ENCODE assay signal across 8 cellular contexts in genomic region chrX:53441531-53442321, GRCh38. TPM values are rescaled to one million over a fixed set of nuclear protein-coding genes. Genes with fewer than 3 reads are reported as not detected.
DNase-seq lines count a peak whose midpoint lies in the region; TF ChIP-seq lines count a peak whose summit lies in the region.

No MANE protein-coding gene starts in this region.

- POLR2A ChIA-PET in HEK293T (lab: Yijun Ruan, JAX), result interaction anchor here (1.0 to 2.2 kb wide), 6 partner anchors 8 to 124 kb away, joined by 3 to 10 read pairs (median 4); partner anchors contain the start of genes RIBC1 and SMC1A

- H3K4me3 ChIP-seq in right atrium auricular region, result peak overlapping the region; percentile 33 to 44
- peak overlapping the region; percentile 2 to 26 for H3K4me3 ChIP-seq in uterus

- H3K9me3 ChIP-seq in right atrium auricular region, result no peaks in the 10 kb centered on the region
- H3K9me3 ChIP-seq in uterus, result no peaks in the 10 kb centered on the region

- CTCF ChIA-PET in HEK293T (lab: Yijun Ruan, JAX), result no interaction called here

- H3K27ac ChIP-seq in right atrium auricular region, result peak overlapping the region; percentile 28 to 60
- peak overlapping the region; percentile 39 to 72 for H3K27ac ChIP-seq in uterus

- intact Hi-C loops in uterus (cut with DNase I; ENCODE audit: low total_unique reads), result no loop called here

- TF ChIP-seq POLR2A in uterus (IDR thresholded peaks at IDR 0.05), result no peak

- TF ChIP-seq CTCF in right atrium auricular region (IDR thresholded peaks at IDR 0.05), result no peak
- no peak for TF ChIP-seq CTCF in uterus (IDR thresholded peaks at IDR 0.05)

- H3K4me1 ChIP-seq in right atrium auricular region, result peaks cover 0 to 6% of the 10 kb centered on the region in 2 donors
- no peaks in the 10 kb centered on the region for H3K4me1 ChIP-seq in uterus

- DNase-seq in EH (ENCODE audit: low read depth) (peak; percentile 78), HEK293T (ENCODE audit: extremely low spot score) (peak; percentile 94), NCI-H1105 (lab: John Stamatoyannopoulos, UW) (peak; percentile 84), T follicular helper cell (ENCODE audit: low read depth) (peak; percentile 50), amniotic stem cell (lab: John Stamatoyannopoulos, UW) (peak; percentile 2), right atrium auricular region (ENCODE audit: low spot score) (peak; percentile 72), putamen (ENCODE audit: low spot score) (peak; percentile 59), uterus (peak; percentile 66 to 70)

- H3K36me3 ChIP-seq in right atrium auricular region (no peaks in the 10 kb centered on the region), uterus (no peaks in the 10 kb centered on the region)

- no peaks in the 10 kb centered on the region for H3K27me3 ChIP-seq in right atrium auricular region
- no peaks in the 10 kb centered on the region for H3K27me3 ChIP-seq in uterus

TF ChIP-seq in HEK293T, 16 proteins besides CTCF, POLR2A, EP300 and RAD21:
- no peak for TF ChIP-seq NFRKB (IDR thresholded peaks at IDR 0.05)
- no peak for TF ChIP-seq FOXA1 (IDR thresholded peaks at IDR 0.05)
- no peak for TF ChIP-seq SUZ12 (IDR thresholded peaks at IDR 0.05)
- TF ChIP-seq BHLHE40 (IDR thresholded peaks at IDR 0.05; ENCODE audit: borderline replicate concordance), result no peak
- no peak for TF ChIP-seq ARNT (IDR thresholded peaks at IDR 0.05)
- TF ChIP-seq PKNOX1 (IDR thresholded peaks at IDR 0.05), result no peak
- no peak for TF ChIP-seq ZNF384 (IDR thresholded peaks at IDR 0.05)
- TF ChIP-seq LEF1 (IDR thresholded peaks at IDR 0.05; ENCODE audit: borderline replicate concordance), result no peak
- no peak for TF ChIP-seq HDGF (IDR thresholded peaks at IDR 0.05; ENCODE audit: borderline replicate concordance)
- no peak for TF ChIP-seq ELF4 (IDR thresholded peaks at IDR 0.05)
- no peak for TF ChIP-seq FOXK2 (IDR thresholded peaks at IDR 0.05)

RNA-seq across cellular contexts. Expression of gene HSD17B10, which starts 7.6 kb away (rescaled TPM):
- total RNA-seq in right atrium auricular region (100 to 1,000 TPM in 1 of 2 donors, 10 to 100 TPM in 1; 81.7 to 102 TPM), uterus (10 to 100 TPM; 12.6 to 91.7 (median 63.9) TPM)

RNA-seq across cellular contexts. Expression of gene RIBC1, which starts 19.1 kb away (rescaled TPM):
- total RNA-seq in right atrium auricular region, result 1 to 10 TPM in 1 of 2 donors, under 1 TPM in 1; 0.86 to 1.1 TPM
- total RNA-seq in uterus, result 1 to 10 TPM in 2 of 4 donors, under 1 TPM in 1, not detected in 1; 0.77 to 3.0 (median 2.5) TPM

RNA-seq across cellular contexts. Expression of gene SMC1A, which starts 19.3 kb away (rescaled TPM):
- total RNA-seq in right atrium auricular region (10 to 100 TPM; 19.4 to 27.9 TPM), uterus (10 to 100 TPM; 34.8 to 85.5 (median 40.8) TPM)

Comparison
In these comparisons a context has a peak if more than half of its experiments do, and no peak if none do; other contexts are left out.
1. Peak in every context shown above with its lines: DNase-seq, H3K4me3 ChIP-seq and H3K27ac ChIP-seq.
2. DNase-seq: peak in every context shown above with its lines; median percentile 94 in HEK293T; 84 in NCI-H1105; 78 in EH; 72 in right atrium auricular region; 68 in uterus; 59 in putamen; 50 in T follicular helper cell; 2 in amniotic stem cell.